Comparison of ENCODE assay signal across 8 cellular contexts in the genomic region with DNA sequence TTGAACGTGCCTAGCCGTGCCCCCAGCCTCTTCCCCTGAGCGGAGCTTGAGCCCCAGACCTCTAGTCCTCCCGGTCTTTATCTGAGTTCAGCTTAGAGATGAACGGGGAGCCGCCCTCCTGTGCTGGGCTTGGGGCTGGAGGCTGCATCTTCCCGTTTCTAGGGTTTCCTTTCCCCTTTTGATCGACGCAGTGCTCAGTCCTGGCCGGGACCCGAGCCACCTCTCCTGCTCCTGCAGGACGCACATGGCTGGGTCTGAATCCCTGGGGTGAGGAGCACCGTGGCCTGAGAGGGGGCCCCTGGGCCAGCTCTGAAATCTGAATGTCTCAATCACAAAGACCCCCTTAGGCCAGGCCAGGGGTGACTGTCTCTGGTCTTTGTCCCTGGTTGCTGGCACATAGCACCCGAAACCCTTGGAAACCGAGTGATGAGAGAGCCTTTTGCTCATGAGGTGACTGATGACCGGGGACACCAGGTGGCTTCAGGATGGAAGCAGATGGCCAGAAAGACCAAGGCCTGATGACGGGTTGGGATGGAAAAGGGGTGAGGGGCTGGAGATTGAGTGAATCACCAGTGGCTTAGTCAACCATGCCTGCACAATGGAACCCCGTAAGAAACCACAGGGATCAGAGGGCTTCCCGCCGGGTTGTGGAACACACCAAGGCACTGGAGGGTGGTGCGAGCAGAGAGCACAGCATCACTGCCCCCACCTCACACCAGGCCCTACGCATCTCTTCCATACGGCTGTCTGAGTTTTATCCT. TPM values are rescaled to one million over a fixed set of nuclear protein-coding genes. Genes with fewer than 3 reads are reported as not detected.
A peak's percentile ranks its signal among the peaks of the same experiment; 100 is the strongest.
DNase-seq lines count a peak whose midpoint lies in the region; ATAC-seq and TF ChIP-seq lines count a peak whose summit lies in the region.

No MANE protein-coding gene starts in this region.

- peak overlapping the region; percentile 94 for H3K4me3 ChIP-seq in ACC112 (ENCODE audit: low read depth, low read length)
- H3K4me3 ChIP-seq in KMS-11 (IDR thresholded peaks at IDR 0.05; ENCODE audit: insufficient read depth, low read depth, low read length): no peak overlapping the region
- peak overlapping the region; percentile 93 for H3K4me3 ChIP-seq in WERI-Rb-1 (ENCODE audit: low read depth, low read length)

- TF ChIP-seq CTCF in KMS-11 (conservative IDR thresholded peaks at IDR 0.05; ENCODE audit: low read depth, low read length): no peak
- TF ChIP-seq CTCF in WERI-Rb-1 (IDR thresholded peaks at IDR 0.05; ENCODE audit: low read depth, low read length): no peak

- no peaks in the 10 kb centered on the region for H3K9me3 ChIP-seq in WERI-Rb-1 (ENCODE audit: severe bottlenecking)

- H2AFZ ChIP-seq in ACC112 (ENCODE audit: low read length, unreplicated experiment): peak overlapping the region; percentile 92
- peak overlapping the region; percentile 73 for H2AFZ ChIP-seq in KMS-11 (ENCODE audit: low read depth)

- H3K27me3 ChIP-seq in ACC112 (ENCODE audit: insufficient read depth, low read length): no peaks in the 10 kb centered on the region
- H3K27me3 ChIP-seq in KMS-11 (ENCODE audit: insufficient read depth, low read depth): peaks cover 24% of the 10 kb centered on the region
- no peaks in the 10 kb centered on the region for H3K27me3 ChIP-seq in WERI-Rb-1 (ENCODE audit: insufficient read depth, low read depth, severe bottlenecking)

- H3K4me1 ChIP-seq in ACC112 (ENCODE audit: control insufficient read depth, insufficient read depth, low read length, unreplicated experiment): peaks cover 16% of the 10 kb centered on the region
- peaks cover 17% of the 10 kb centered on the region for H3K4me1 ChIP-seq in KMS-11 (ENCODE audit: low read depth, poor library complexity, severe bottlenecking)

- DNase-seq in WERI-Rb-1: peak; percentile 94
- peak; percentile 55 for DNase-seq in myocyte (ENCODE audit: low read depth)
- no peak for DNase-seq in 8988T
- DNase-seq in GDM1 (lab: John Stamatoyannopoulos, UW): no peak

- H3K36me3 ChIP-seq in ACC112 (ENCODE audit: insufficient read depth, low read length) (no peaks in the 10 kb centered on the region), KMS-11 (ENCODE audit: insufficient read depth) (no peaks in the 10 kb centered on the region), WERI-Rb-1 (peaks cover 13% of the 10 kb centered on the region)

- ATAC-seq in GM18909 (IDR thresholded peaks at IDR 0.05; ENCODE audit: poor library complexity, unreplicated experiment): peak; percentile 6
- ATAC-seq in esophagus mucosa: peak; percentile 3

- H3K79me2 ChIP-seq in ACC112 (ENCODE audit: control insufficient read depth, insufficient read depth, low read length, unreplicated experiment): no peaks in the 10 kb centered on the region
- H3K79me2 ChIP-seq in KMS-11 (ENCODE audit: insufficient read depth, low read depth): no peaks in the 10 kb centered on the region

- H3K27ac ChIP-seq in ACC112 (ENCODE audit: low read depth, low read length): no peak overlapping the region
- H3K27ac ChIP-seq in KMS-11: peak overlapping the region; percentile 16; the same call in 1 of the 2 replicates
- H3K27ac ChIP-seq in WERI-Rb-1: peak overlapping the region; percentile 96

- peak overlapping the region; percentile 99 for H3K4me2 ChIP-seq in KMS-11

- H4K20me1 ChIP-seq in KMS-11 (ENCODE audit: insufficient read depth): no peaks in the 10 kb centered on the region

- H3K9ac ChIP-seq in KMS-11: peak overlapping the region; percentile 83

RNA-seq across cellular contexts. Expression of a gene that starts 0.7 kb away (rescaled TPM):
- 13.2 TPM for total RNA-seq in esophagus mucosa
- total RNA-seq in myocyte: 120 and 168 TPM in 2 replicates
- polyA plus RNA-seq in myocyte (2012): 67.8 TPM

RNA-seq across cellular contexts. Expression of a gene that starts 44.8 kb away (rescaled TPM):
- total RNA-seq in esophagus mucosa (93.3 TPM), myocyte (77.9 and 86.1 TPM in 2 replicates)
- 68.0 TPM for polyA plus RNA-seq in myocyte (2012)

Comparison
In these comparisons a context has a peak if more than half of its experiments do, and no peak if none do; other contexts are left out.
1. DNase-seq: peak in WERI-Rb-1 (single experiment) and myocyte (single experiment); none in 8988T (single experiment) and GDM1 (single experiment).